ENCODE assay signal across 15 cellular contexts in the genomic region with DNA sequence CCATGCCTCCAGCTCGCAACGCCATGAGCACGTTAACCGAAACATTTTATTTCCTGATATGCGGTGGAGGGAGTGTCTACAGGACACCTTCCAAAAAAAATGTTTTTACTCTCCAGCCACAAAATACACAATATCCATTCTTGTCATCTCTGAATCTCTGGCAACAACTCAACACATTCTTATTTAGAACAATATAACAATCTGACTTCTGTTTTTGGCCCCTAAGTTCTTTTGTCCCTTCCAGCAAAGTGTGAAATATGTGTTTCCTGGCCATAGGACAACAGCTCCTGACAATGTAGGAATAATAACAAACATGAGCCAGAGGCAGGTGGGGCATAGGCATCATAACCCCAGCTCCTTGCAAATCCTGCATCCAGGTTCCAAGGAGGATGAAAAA.
"Had no signal": no experiment of that assay in that cellular context is flagged by ENCODE, and none has a peak within 500 bp of the region (broad histone marks: within the 10 kb centered on the region; RNA-seq: fewer than 3 reads in every experiment).

No MANE protein-coding gene starts in this region.

- DNase-seq: caudate nucleus; colonic mucosa; effector memory CD8-positive, alpha-beta T cell; mammary epithelial cell; naive thymus-derived CD4-positive, alpha-beta T cell; nephron progenitor cell; psoas muscle; small intestine; stimulated activated CD4-positive, alpha-beta T cell treated with anti-CD3 and anti-CD28 coated beads, Interleukin-12 subunit alpha, Interleukin-12 subunit beta, amount 100 ng/mL, for 4 hours; stimulated activated naive CD4-positive, alpha-beta T cell; stomach; substantia nigra; transverse colon had no signal

- H3K27me3 ChIP-seq: colonic mucosa, neutrophil, stomach, transverse colon had no signal

- H3K9me3 Mint-ChIP-seq: effector memory CD8-positive, alpha-beta T cell had no signal

- ATAC-seq: effector memory CD8-positive, alpha-beta T cell; naive thymus-derived CD4-positive, alpha-beta T cell; psoas muscle had no signal

- H3K27ac ChIP-seq: colonic mucosa, neutrophil, psoas muscle, stomach, thoracic aorta, transverse colon had no signal

- H3K4me1 Mint-ChIP-seq: naive thymus-derived CD4-positive, alpha-beta T cell had no signal

- H3K4me1 ChIP-seq: colonic mucosa had no signal

- H3K4me3 Mint-ChIP-seq: effector memory CD8-positive, alpha-beta T cell; naive thymus-derived CD4-positive, alpha-beta T cell; nephron progenitor cell had no signal

- H3K9me3 ChIP-seq: colonic mucosa, neutrophil, psoas muscle, thoracic aorta, transverse colon had no signal

- H3K27ac Mint-ChIP-seq: effector memory CD8-positive, alpha-beta T cell; naive thymus-derived CD4-positive, alpha-beta T cell; nephron progenitor cell had no signal

- H3K36me3 Mint-ChIP-seq: naive thymus-derived CD4-positive, alpha-beta T cell had no signal
